ENCODE assay signal across 16 cellular contexts in the genomic region with DNA sequence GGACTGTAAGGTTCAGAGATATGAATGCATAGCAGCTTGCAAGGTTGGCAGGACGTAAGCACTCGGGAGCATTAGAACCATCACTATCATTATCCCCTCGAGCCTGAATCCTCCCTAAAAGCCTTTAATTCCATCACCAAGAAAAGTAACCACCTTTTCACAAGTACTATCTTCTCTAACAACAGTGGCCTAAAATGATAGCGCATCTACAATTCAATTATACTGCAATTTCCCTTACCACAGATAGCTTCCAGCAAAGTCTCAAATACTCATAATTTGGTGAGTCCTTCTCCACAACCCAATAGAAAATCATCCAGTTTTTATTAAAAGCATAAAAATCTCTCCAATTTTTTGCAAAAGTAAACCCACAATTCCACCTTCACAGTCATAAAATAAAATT. TPM values are rescaled to one million over a fixed set of nuclear protein-coding genes. Genes with fewer than 3 reads are reported as not detected.
DNase-seq lines count a peak whose midpoint lies in the region; ATAC-seq and TF ChIP-seq lines count a peak whose summit lies in the region.
"Had no signal": no experiment of that assay in that cellular context is flagged by ENCODE, and none has a peak within 500 bp of the region (broad histone marks: within the 10 kb centered on the region; RNA-seq: fewer than 3 reads in every experiment).

No MANE protein-coding gene starts in this region.

- H3K4me1 ChIP-seq in SK-N-SH (ENCODE audit: control insufficient read depth in 1 of 2, insufficient read depth in 2 of 2, low read depth in 1 of 2, low read length in 1 of 2), result peaks cover 19 to 25% of the 10 kb centered on the region in 2 experiments
- H3K4me1 ChIP-seq in smooth muscle cell (ENCODE audit: low read depth), result peaks cover 18% of the 10 kb centered on the region

- peak overlapping the region in 1 of 2 experiments; percentile 67; a peak in 1 of 4 replicates for H3K27ac ChIP-seq in SK-N-SH (ENCODE audit: low read depth in 2 of 2, low read length in 1 of 2)
- no peak overlapping the region for H3K27ac ChIP-seq in WERI-Rb-1
- H3K27ac ChIP-seq in smooth muscle cell (ENCODE audit: low read depth), result no peak overlapping the region

- no peak overlapping the region for H3K4me3 Mint-ChIP-seq in HFFc6
- H3K4me3 Mint-ChIP-seq: B cell; CD4-positive, alpha-beta T cell; IgD-negative memory B cell had no signal

- no peak overlapping the region for H3K4me3 ChIP-seq in SK-N-SH (ENCODE audit: low read depth in 2 of 2, low read length in 1 of 2)
- H3K4me3 ChIP-seq in WERI-Rb-1 (ENCODE audit: low read depth, low read length), result peak overlapping the region; percentile 12; the same call in 1 of the 2 replicates
- H3K4me3 ChIP-seq in smooth muscle cell, result no peak overlapping the region
- H3K4me3 ChIP-seq: GM12878, HAP-1 had no signal

- no peak for TF ChIP-seq RAD21 in SK-N-SH (IDR thresholded peaks at IDR 0.05; ENCODE audit: low read length)

- peak; percentile 35 for DNase-seq in SK-N-SH
- DNase-seq in NCI-H2227 treated with DMSO at 0.1 percent for 48 hours (lab: John Stamatoyannopoulos, UW), result peak; percentile 96
- DNase-seq in WERI-Rb-1, result no peak
- no peak for DNase-seq in smooth muscle cell (lab: John Stamatoyannopoulos, UW; ENCODE audit: unreplicated experiment)
- no peak for DNase-seq in HFFc6
- DNase-seq in NCI-H2081 (lab: John Stamatoyannopoulos, UW), result no peak
- DNase-seq in SIG-M5 (lab: John Stamatoyannopoulos, UW), result no peak
- DNase-seq: 8988T, GOT3 had no signal

- H3K27me3 ChIP-seq in SK-N-SH (ENCODE audit: insufficient read depth) (no peaks in the 10 kb centered on the region), WERI-Rb-1 (ENCODE audit: insufficient read depth, low read depth, severe bottlenecking) (no peaks in the 10 kb centered on the region), smooth muscle cell (ENCODE audit: low read depth) (no peaks in the 10 kb centered on the region)

- ATAC-seq in SK-N-SH treated with all-trans-retinoic acid at 6 μM for 48 hours, result no peak

- H4K20me1 ChIP-seq in SK-N-SH (ENCODE audit: insufficient read depth) (no peaks in the 10 kb centered on the region), smooth muscle cell (ENCODE audit: low read depth) (peaks cover 8% of the 10 kb centered on the region)

- H3K9me3 Mint-ChIP-seq in HFFc6, result peaks cover 8% of the 10 kb centered on the region
- H3K9me3 Mint-ChIP-seq: CD4-positive, alpha-beta T cell; IgD-negative memory B cell had no signal

- CTCF ChIA-PET in SK-N-SH (lab: Yijun Ruan, JAX), result interaction anchor here (0.6 to 17.2 kb wide), 56 partner anchors 11 to 1056 kb away, joined by 3 to 344 read pairs (median 4); a partner anchor contains a TSS

- POLR2A ChIA-PET in SK-N-SH (lab: Yijun Ruan, JAX), result no interaction called here

- H2AFZ ChIP-seq in SK-N-SH (ENCODE audit: low read depth), result peak overlapping the region; percentile 63; the same call in 1 of the 2 replicates
- peak overlapping the region; percentile 55 for H2AFZ ChIP-seq in smooth muscle cell (ENCODE audit: low read depth)

- WGBS in SK-N-SH (ENCODE audit: low lambda C conversion rate), result 77% methylated on average over 4 of the region's 4 CpGs
- 71% methylated on average over 4 of the region's 4 CpGs for WGBS in smooth muscle cell (ENCODE audit: low lambda C conversion rate)

- H3K4me1 Mint-ChIP-seq in HFFc6 (ENCODE audit: low read depth), result peaks cover 62% of the 10 kb centered on the region
- H3K4me1 Mint-ChIP-seq: B cell, IgD-negative memory B cell had no signal

- H3K79me2 ChIP-seq in SK-N-SH (ENCODE audit: insufficient read depth), result no peaks in the 10 kb centered on the region
- no peaks in the 10 kb centered on the region for H3K79me2 ChIP-seq in smooth muscle cell (ENCODE audit: low read depth)

- no peak; a peak in 1 of 4 replicates for TF ChIP-seq EP300 in SK-N-SH (IDR thresholded peaks at IDR 0.05; ENCODE audit: borderline replicate concordance in 1 of 2, low read depth in 1 of 2, low read length in 1 of 2)

- H3K9ac ChIP-seq in SK-N-SH, result no peak overlapping the region
- no peak overlapping the region for H3K9ac ChIP-seq in smooth muscle cell (ENCODE audit: low read depth)

- H3K4me2 ChIP-seq in SK-N-SH (no peak overlapping the region), smooth muscle cell (peak overlapping the region; percentile 57)

- peaks cover 20% of the 10 kb centered on the region for H3K27me3 Mint-ChIP-seq in HFFc6 (ENCODE audit: insufficient read depth)

- H3K36me3 ChIP-seq in SK-N-SH (replicated peaks in 1 of 2; ENCODE audit: control insufficient read depth in 1 of 2, insufficient read depth in 2 of 2, low read length in 1 of 2) (no peaks in the 10 kb centered on the region), WERI-Rb-1 (no peaks in the 10 kb centered on the region), smooth muscle cell (ENCODE audit: low read depth) (no peaks in the 10 kb centered on the region)
- H3K36me3 ChIP-seq: HAP-1 had no signal

- no peaks in the 10 kb centered on the region for H3K9me2 ChIP-seq in SK-N-SH

- peaks cover 21% of the 10 kb centered on the region for H3F3A ChIP-seq in SK-N-SH (replicated peaks; ENCODE audit: insufficient read depth)
- peaks cover 11% of the 10 kb centered on the region for H3F3A ChIP-seq in smooth muscle cell (ENCODE audit: low read depth)

- no peaks in the 10 kb centered on the region for H3K36me3 Mint-ChIP-seq in HFFc6 (ENCODE audit: low read depth)
- H3K36me3 Mint-ChIP-seq: IgD-negative memory B cell had no signal

- H3K27ac Mint-ChIP-seq in HFFc6, result no peak overlapping the region
- H3K27ac Mint-ChIP-seq: B cell; CD4-positive, alpha-beta T cell; IgD-negative memory B cell had no signal

- no peaks in the 10 kb centered on the region for H3K9me3 ChIP-seq in SK-N-SH
- H3K9me3 ChIP-seq in WERI-Rb-1 (ENCODE audit: severe bottlenecking), result no peaks in the 10 kb centered on the region
- H3K9me3 ChIP-seq in smooth muscle cell (replicated peaks; ENCODE audit: low read depth), result no peaks in the 10 kb centered on the region
- H3K9me3 ChIP-seq: HAP-1 had no signal

- TF ChIP-seq CTCF in SK-N-SH (IDR thresholded peaks at IDR 0.05), result no peak
- no peak for TF ChIP-seq CTCF in WERI-Rb-1 (IDR thresholded peaks at IDR 0.05; ENCODE audit: low read depth, low read length)
- TF ChIP-seq CTCF in smooth muscle cell (IDR thresholded peaks at IDR 0.05; ENCODE audit: borderline replicate concordance, insufficient read depth, poor library complexity, severe bottlenecking), result peak; percentile 3
- no peak for TF ChIP-seq CTCF in HFFc6 (IDR thresholded peaks at IDR 0.05)

TF ChIP-seq in SK-N-SH, 30 proteins besides CTCF, POLR2A, EP300 and RAD21 (continues in another document):
- TF ChIP-seq, protein P1, sequence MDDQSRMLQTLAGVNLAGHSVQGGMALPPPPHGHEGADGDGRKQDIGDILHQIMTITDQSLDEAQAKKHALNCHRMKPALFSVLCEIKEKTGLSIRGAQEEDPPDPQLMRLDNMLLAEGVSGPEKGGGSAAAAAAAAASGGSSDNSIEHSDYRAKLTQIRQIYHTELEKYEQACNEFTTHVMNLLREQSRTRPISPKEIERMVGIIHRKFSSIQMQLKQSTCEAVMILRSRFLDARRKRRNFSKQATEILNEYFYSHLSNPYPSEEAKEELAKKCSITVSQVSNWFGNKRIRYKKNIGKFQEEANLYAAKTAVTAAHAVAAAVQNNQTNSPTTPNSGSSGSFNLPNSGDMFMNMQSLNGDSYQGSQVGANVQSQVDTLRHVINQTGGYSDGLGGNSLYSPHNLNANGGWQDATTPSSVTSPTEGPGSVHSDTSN (IDR thresholded peaks at IDR 0.05), result no peak
- TF ChIP-seq TCF12 (IDR thresholded peaks at IDR 0.05) (peak; percentile 30), TAF1 (IDR thresholded peaks at IDR 0.05; ENCODE audit: borderline replicate concordance, low read depth, low read length) (no peak), TEAD4 (IDR thresholded peaks at IDR 0.05; ENCODE audit: borderline replicate concordance, insufficient read depth) (0 out of 2 replicates have a peak, but pooled peaks have one; percentile 43), NRF1 (IDR thresholded peaks at IDR 0.05; ENCODE audit: low read depth, low read length) (no peak), YY1 (IDR thresholded peaks at IDR 0.05; ENCODE audit: low read depth) (no peak), RXRA (IDR thresholded peaks at IDR 0.05; ENCODE audit: borderline replicate concordance, low read depth) (no peak)

TF ChIP-seq in SK-N-SH treated with all-trans-retinoic acid at 6 μM for 48 hours, 23 proteins besides CTCF, POLR2A, EP300 and RAD21 (continues in another document):
- TF ChIP-seq ZC3H10 (CRISPR knock-in tag; IDR thresholded peaks at IDR 0.05) (no peak), ESRRG (CRISPR knock-in tag; IDR thresholded peaks at IDR 0.05) (no peak), OSR1 (CRISPR knock-in tag; IDR thresholded peaks at IDR 0.05) (no peak), GLIS3 (CRISPR knock-in tag; IDR thresholded peaks at IDR 0.05) (no peak)
- TF ChIP-seq, protein P2, sequence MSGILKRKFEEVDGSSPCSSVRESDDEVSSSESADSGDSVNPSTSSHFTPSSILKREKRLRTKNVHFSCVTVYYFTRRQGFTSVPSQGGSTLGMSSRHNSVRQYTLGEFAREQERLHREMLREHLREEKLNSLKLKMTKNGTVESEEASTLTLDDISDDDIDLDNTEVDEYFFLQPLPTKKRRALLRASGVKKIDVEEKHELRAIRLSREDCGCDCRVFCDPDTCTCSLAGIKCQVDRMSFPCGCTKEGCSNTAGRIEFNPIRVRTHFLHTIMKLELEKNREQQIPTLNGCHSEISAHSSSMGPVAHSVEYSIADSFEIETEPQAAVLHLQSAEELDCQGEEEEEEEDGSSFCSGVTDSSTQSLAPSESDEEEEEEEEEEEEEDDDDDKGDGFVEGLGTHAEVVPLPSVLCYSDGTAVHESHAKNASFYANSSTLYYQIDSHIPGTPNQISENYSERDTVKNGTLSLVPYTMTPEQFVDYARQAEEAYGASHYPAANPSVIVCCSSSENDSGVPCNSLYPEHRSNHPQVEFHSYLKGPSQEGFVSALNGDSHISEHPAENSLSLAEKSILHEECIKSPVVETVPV (CRISPR knock-in tag; IDR thresholded peaks at IDR 0.05), result no peak
- TF ChIP-seq, protein P3, sequence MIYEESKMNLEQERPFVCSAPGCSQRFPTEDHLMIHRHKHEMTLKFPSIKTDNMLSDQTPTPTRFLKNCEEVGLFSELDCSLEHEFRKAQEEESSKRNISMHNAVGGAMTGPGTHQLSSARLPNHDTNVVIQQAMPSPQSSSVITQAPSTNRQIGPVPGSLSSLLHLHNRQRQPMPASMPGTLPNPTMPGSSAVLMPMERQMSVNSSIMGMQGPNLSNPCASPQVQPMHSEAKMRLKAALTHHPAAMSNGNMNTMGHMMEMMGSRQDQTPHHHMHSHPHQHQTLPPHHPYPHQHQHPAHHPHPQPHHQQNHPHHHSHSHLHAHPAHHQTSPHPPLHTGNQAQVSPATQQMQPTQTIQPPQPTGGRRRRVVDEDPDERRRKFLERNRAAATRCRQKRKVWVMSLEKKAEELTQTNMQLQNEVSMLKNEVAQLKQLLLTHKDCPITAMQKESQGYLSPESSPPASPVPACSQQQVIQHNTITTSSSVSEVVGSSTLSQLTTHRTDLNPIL (CRISPR knock-in tag; IDR thresholded peaks at IDR 0.05; ENCODE audit: low read depth), result no peak

RNA-seq across cellular contexts. Expression of a gene that starts 42.0 kb away (rescaled TPM):
- polyA plus RNA-seq in SK-N-SH (2012; rRNA removed) (4.5 and 11.4 TPM in 2 replicates), smooth muscle cell (7,069 and 10,006 TPM in 2 replicates)
- polyA plus RNA-seq in SK-N-SH (2012; cell fraction: cytosol; rRNA removed), result 6.5 and 7.3 TPM in 2 replicates
- polyA plus RNA-seq in SK-N-SH (2012; cell fraction: nucleus; rRNA removed), result 13.4 and 14.1 TPM in 2 replicates
- total RNA-seq in smooth muscle cell, result 4,221 and 4,749 TPM in 2 replicates
- total RNA-seq in HFFc6 (2021; fragmentation: NEBNext Ultra II Directional; extraction: Animal tissue kit (Norgen Biotek cat#: 25700)), result 1,000 to 10,000 TPM; 3,728 to 6,317 (median 3,918) TPM
- total RNA-seq: Calu3 had no signal
- polyA plus RNA-seq: IgD-negative memory B cell had no signal

Comparison
In these comparisons a context has a peak if more than half of its experiments do, and no peak if none do; other contexts are left out.
1. DNase-seq: peak in SK-N-SH (single experiment) and NCI-H2227 treated with DMSO at 0.1 percent for 48 hours (single experiment); none in WERI-Rb-1 (single experiment), smooth muscle cell (single experiment), HFFc6 (single experiment), NCI-H2081 (0 of 2) and SIG-M5 (single experiment).